ENCODE assay signal across 8 cellular contexts in the genomic region with DNA sequence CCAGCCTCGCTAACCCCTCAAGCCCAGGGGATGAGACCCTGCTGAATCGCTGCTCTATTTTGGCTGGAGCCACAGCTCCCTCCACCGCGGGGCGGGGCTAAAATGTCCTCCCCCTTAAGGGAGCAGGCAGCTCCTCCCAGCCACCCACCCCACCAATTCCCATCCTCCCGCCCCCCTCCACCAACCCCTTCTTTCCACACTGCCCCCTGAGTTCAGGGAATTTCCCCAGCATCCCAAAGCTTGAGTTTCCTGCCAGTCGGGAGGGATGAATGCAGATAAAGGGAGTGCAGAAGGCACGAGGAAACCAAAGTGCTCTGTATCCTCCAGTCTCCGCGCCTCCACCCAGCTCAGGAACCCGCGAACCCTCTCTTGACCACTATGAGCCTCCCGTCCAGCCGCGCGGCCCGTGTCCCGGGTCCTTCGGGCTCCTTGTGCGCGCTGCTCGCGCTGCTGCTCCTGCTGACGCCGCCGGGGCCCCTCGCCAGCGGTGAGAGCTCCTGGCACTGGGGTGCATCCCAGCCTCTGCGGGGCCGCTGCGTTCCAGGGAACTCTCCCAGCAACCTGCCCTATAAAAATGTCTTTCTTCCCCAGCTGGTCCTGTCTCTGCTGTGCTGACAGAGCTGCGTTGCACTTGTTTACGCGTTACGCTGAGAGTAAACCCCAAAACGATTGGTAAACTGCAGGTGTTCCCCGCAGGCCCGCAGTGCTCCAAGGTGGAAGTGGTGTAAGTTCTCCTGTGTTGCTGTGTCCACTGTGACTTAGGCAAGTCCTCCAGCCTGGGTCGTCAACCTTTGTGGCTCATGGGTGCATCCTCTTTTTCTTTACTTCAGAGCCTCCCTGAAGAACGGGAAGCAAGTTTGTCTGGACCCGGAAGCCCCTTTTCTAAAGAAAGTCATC. TPM values are rescaled to one million over a fixed set of nuclear protein-coding genes. Genes with fewer than 3 reads are reported as not detected.
DNase-seq lines count a peak whose midpoint lies in the region; ATAC-seq and TF ChIP-seq lines count a peak whose summit lies in the region.

A gene (plus strand): TSS at position 306 of the 897 bp plus-strand sequence. CDS start 73 bp downstream, at position 379.

- H3K4me1 ChIP-seq in SJCRH30: no peaks in the 10 kb centered on the region
- H3K4me1 ChIP-seq in heart right ventricle: peaks cover 0 to 21% (median 5%) of the 10 kb centered on the region in 9 donors

- H3K4me3 Mint-ChIP-seq in progenitor cell of endocrine pancreas (ENCODE audit: low read depth): peak within 1 kb of the TSS; percentile 71
- no peak within 1 kb of the TSS for H3K4me3 Mint-ChIP-seq in activated CD8-positive, alpha-beta memory T cell treated with anti-CD3 and anti-CD28 coated beads, Interleukin-2, amount 10 ng/mL, durations not matched to agents 7 days and 5 days

- peak in 5 of 8 donors; percentile 31 to 60 (median 49) for ATAC-seq in heart right ventricle
- no peak for ATAC-seq in GM19324 (IDR thresholded peaks at IDR 0.05; ENCODE audit: low FRiP score, unreplicated experiment)
- ATAC-seq in HG02885 (IDR thresholded peaks at IDR 0.05; ENCODE audit: poor library complexity, unreplicated experiment): no peak
- ATAC-seq in activated CD8-positive, alpha-beta memory T cell treated with anti-CD3 and anti-CD28 coated beads, Interleukin-2, amount 10 ng/mL, durations not matched to agents 7 days and 5 days: no peak

- no peaks in the 10 kb centered on the region for H3K27me3 ChIP-seq in SJCRH30
- H3K27me3 ChIP-seq in heart right ventricle: peaks cover 0 to 51% (median 6%) of the 10 kb centered on the region in 7 donors

- WGBS in heart right ventricle, 2 donors: 5 to 6% methylated on average over 41 of the region's 41 CpGs

- CTCF ChIA-PET in activated CD8-positive, alpha-beta memory T cell treated with anti-CD3 and anti-CD28 coated beads, Interleukin-2, amount 10 ng/mL, durations not matched to agents 7 days and 5 days (lab: Charles Lee): no interaction called here

- intact Hi-C loops in heart right ventricle (cut with DNase I): loop anchor here in 1 of 10 donors (1.0 kb wide), 1 partner anchor 28 kb away; no protein-coding TSS in a partner anchor

- H3K36me3 ChIP-seq in SJCRH30 (no peaks in the 10 kb centered on the region), heart right ventricle (no peaks in the 10 kb centered on the region)

- H3K27ac ChIP-seq in SJCRH30 (no peak within 1 kb of the TSS), heart right ventricle (peak within 1 kb of the TSS in 1 of 10 donors; percentile 61)

- H3K36me3 Mint-ChIP-seq in progenitor cell of endocrine pancreas (ENCODE audit: insufficient read depth): no peaks in the 10 kb centered on the region
- H3K36me3 Mint-ChIP-seq in activated CD8-positive, alpha-beta memory T cell treated with anti-CD3 and anti-CD28 coated beads, Interleukin-2, amount 10 ng/mL, durations not matched to agents 7 days and 5 days: no peaks in the 10 kb centered on the region

- TF ChIP-seq CTCF in heart right ventricle (IDR thresholded peaks at IDR 0.05) (no peak), progenitor cell of endocrine pancreas (IDR thresholded peaks at IDR 0.05; ENCODE audit: unreplicated experiment) (peak; percentile 8)

- DNase-seq in ELF-1 (ENCODE audit: low read depth, low spot score) (peak; percentile 18), SJCRH30 (peak; percentile 13 to 29), heart right ventricle (peak in 1 of 2 donors; percentile 41), progenitor cell of endocrine pancreas (ENCODE audit: low spot score, unreplicated experiment) (peak; percentile 36), middle frontal gyrus (ENCODE audit: extremely low spot score, low spot score) (no peak)
- DNase-seq in activated CD8-positive, alpha-beta memory T cell treated with anti-CD3 and anti-CD28 coated beads, Interleukin-2, amount 10 ng/mL, durations not matched to agents 7 days and 5 days: no peak

- H3K4me3 ChIP-seq in SJCRH30: peak within 1 kb of the TSS; percentile 27
- peak within 1 kb of the TSS in 9 of 10 donors; percentile 4 to 52 (median 35) for H3K4me3 ChIP-seq in heart right ventricle

- H3K4me1 Mint-ChIP-seq in progenitor cell of endocrine pancreas (ENCODE audit: low read depth): peaks cover 8% of the 10 kb centered on the region
- no peaks in the 10 kb centered on the region for H3K4me1 Mint-ChIP-seq in activated CD8-positive, alpha-beta memory T cell treated with anti-CD3 and anti-CD28 coated beads, Interleukin-2, amount 10 ng/mL, durations not matched to agents 7 days and 5 days

- peaks cover 26% of the 10 kb centered on the region for H3K27me3 Mint-ChIP-seq in progenitor cell of endocrine pancreas
- peaks cover 10% of the 10 kb centered on the region for H3K27me3 Mint-ChIP-seq in activated CD8-positive, alpha-beta memory T cell treated with anti-CD3 and anti-CD28 coated beads, Interleukin-2, amount 10 ng/mL, durations not matched to agents 7 days and 5 days

- no peak within 1 kb of the TSS for H3K27ac Mint-ChIP-seq in progenitor cell of endocrine pancreas
- H3K27ac Mint-ChIP-seq in activated CD8-positive, alpha-beta memory T cell treated with anti-CD3 and anti-CD28 coated beads, Interleukin-2, amount 10 ng/mL, durations not matched to agents 7 days and 5 days: no peak within 1 kb of the TSS

- H3K9me3 ChIP-seq in SJCRH30 (replicated peaks) (no peaks in the 10 kb centered on the region), heart right ventricle (no peaks in the 10 kb centered on the region)

- no peaks in the 10 kb centered on the region for H3K9me3 Mint-ChIP-seq in progenitor cell of endocrine pancreas (ENCODE audit: low read depth)
- no peaks in the 10 kb centered on the region for H3K9me3 Mint-ChIP-seq in activated CD8-positive, alpha-beta memory T cell treated with anti-CD3 and anti-CD28 coated beads, Interleukin-2, amount 10 ng/mL, durations not matched to agents 7 days and 5 days (ENCODE audit: low read depth)

RNA-seq across cellular contexts. Expression of the gene that starts here (rescaled TPM):
- total RNA-seq in SJCRH30 (2014; rRNA removed; shearing (Covaris generic)): 0.08 TPM in 1 of 2 replicates, not detected in the other
- total RNA-seq in heart right ventricle (1 to 10 TPM in 1 of 10 donors, under 1 TPM in 1, not detected in 8; 0.28 to 3.7 TPM), progenitor cell of endocrine pancreas (0.44 and 1.1 TPM in 2 replicates)
- under 1 TPM in 1 of 2 donors, not detected in 1; 0.16 TPM for polyA plus RNA-seq in heart right ventricle
- not detected for total RNA-seq in activated CD8-positive, alpha-beta memory T cell treated with anti-CD3 and anti-CD28 coated beads, Interleukin-2, amount 10 ng/mL, durations not matched to agents 7 days and 5 days

Comparison
In these comparisons a context has a peak if more than half of its experiments do, and no peak if none do; other contexts are left out.
1. Peak in DNase-seq and H3K4me3 ChIP-seq in SJCRH30; RNA of the gene not detected or under 1 TPM.
2. DNase-seq: peak in ELF-1 (single experiment) and progenitor cell of endocrine pancreas (single experiment); none in middle frontal gyrus (single experiment) and activated CD8-positive, alpha-beta memory T cell treated with anti-CD3 and anti-CD28 coated beads, Interleukin-2, amount 10 ng/mL, durations not matched to agents 7 days and 5 days (single experiment).
3. ATAC-seq: peak in heart right ventricle (5 of 8); none in GM19324 (single experiment), HG02885 (single experiment) and activated CD8-positive, alpha-beta memory T cell treated with anti-CD3 and anti-CD28 coated beads, Interleukin-2, amount 10 ng/mL, durations not matched to agents 7 days and 5 days (single experiment).